In genomic region chr6:13729891-13730290, GRCh38 we compare ENCODE assay signal across 1 cellular context.
A peak's percentile ranks its signal among the peaks of the same experiment; 100 is the strongest.
TF ChIP-seq lines count a peak whose summit lies in the region.

No MANE protein-coding gene starts in this region.

TF ChIP-seq in K562, 482 proteins besides CTCF, POLR2A, EP300 and RAD21:
- TF ChIP-seq CHAMP1 (IDR thresholded peaks at IDR 0.05) (no peak), CHCHD3 (CRISPR knock-in tag; IDR thresholded peaks at IDR 0.05) (no peak), EGR1 (conservative IDR thresholded peaks at IDR 0.05) (0 out of 2 replicates have a peak, but pooled peaks have one; percentile 8), ZFP1 (CRISPR knock-in tag; IDR thresholded peaks at IDR 0.05) (no peak), JUN (IDR thresholded peaks at IDR 0.05; ENCODE audit: borderline replicate concordance, low read depth, low read length) (no peak), JUN (CRISPR knock-in tag; IDR thresholded peaks at IDR 0.05; ENCODE audit: borderline replicate concordance) (no peak), SRSF1 (IDR thresholded peaks at IDR 0.05; ENCODE audit: low read depth, low read length) (no peak)
